Comparison of ENCODE assay signal across 9 cellular contexts in the genomic region with DNA sequence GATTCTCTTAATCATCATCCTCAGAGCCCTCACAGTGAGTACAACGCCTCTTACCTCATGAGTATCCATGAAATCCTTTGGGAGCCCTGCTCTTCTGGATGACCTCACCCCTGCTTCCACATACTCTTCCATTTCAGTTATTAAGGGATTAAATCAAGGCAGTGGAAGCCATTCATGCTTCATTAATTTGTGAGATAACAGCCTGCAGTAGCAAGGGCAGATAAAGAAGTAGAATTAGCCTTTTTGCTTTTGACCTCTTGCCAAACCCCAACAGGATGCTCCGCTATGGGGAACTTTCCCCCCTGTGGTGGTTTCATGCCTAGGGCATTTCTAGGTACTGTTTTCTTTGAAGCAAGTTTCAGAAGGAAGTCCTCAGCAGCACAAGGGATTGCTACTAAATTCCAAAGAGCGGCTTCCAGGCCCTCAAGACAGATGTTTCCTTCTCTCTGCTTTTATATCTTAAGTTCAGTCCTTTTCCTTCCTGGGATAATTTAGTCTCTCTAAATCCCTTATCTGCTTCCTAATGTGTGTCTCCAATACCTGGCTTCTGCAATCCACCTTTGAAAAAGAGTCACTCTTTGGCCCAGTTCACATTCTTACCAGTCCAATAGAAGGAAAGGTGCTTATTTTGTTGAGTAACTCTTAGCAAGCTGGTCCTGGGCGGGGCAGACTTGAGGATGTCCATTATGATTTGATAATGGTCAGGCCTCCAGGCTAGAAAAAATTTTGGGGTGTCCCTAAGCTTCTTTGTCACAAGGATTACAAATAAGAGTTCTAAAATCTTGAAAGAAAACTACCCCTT.
DNase-seq lines count a peak whose midpoint lies in the region; ATAC-seq and TF ChIP-seq lines count a peak whose summit lies in the region.
"Had no signal": no experiment of that assay in that cellular context is flagged by ENCODE, and none has a peak within 500 bp of the region (broad histone marks: within the 10 kb centered on the region; RNA-seq: fewer than 3 reads in every experiment).

No MANE protein-coding gene starts in this region.

- H3K4me1 Mint-ChIP-seq in progenitor cell of endocrine pancreas (ENCODE audit: low read depth), result peaks cover 30% of the 10 kb centered on the region

- peaks cover 8% of the 10 kb centered on the region for H3K36me3 Mint-ChIP-seq in progenitor cell of endocrine pancreas (ENCODE audit: insufficient read depth)

- POLR2A ChIA-PET in RWPE1 (lab: Yijun Ruan, JAX; ENCODE audit: low non-redundant PET), result no interaction called here

- no peak overlapping the region for H3K4me3 ChIP-seq in GM12865 (ENCODE audit: low read depth, low read length)
- H3K4me3 ChIP-seq in NT2/D1 (ENCODE audit: insufficient read length, low read depth), result no peak overlapping the region
- H3K4me3 ChIP-seq in epithelial cell of esophagus (ENCODE audit: low read length), result no peak overlapping the region
- H3K4me3 ChIP-seq: K562 had no signal

- no peaks in the 10 kb centered on the region for H3K27me3 Mint-ChIP-seq in progenitor cell of endocrine pancreas

- TF ChIP-seq CTCF in GM12865 (IDR thresholded peaks at IDR 0.05; ENCODE audit: insufficient read depth, low read depth, low read length, missing control alignments) (no peak), epithelial cell of esophagus (IDR thresholded peaks at IDR 0.05; ENCODE audit: insufficient read depth, low read depth, low read length, missing control alignments) (no peak), progenitor cell of endocrine pancreas (IDR thresholded peaks at IDR 0.05; ENCODE audit: unreplicated experiment) (no peak), RWPE1 (conservative IDR thresholded peaks at IDR 0.05; ENCODE audit: low read depth) (no peak), GM10266 (IDR thresholded peaks at IDR 0.05; ENCODE audit: control insufficient read depth, insufficient read depth, low read depth, missing control alignments) (no peak)

- no peak overlapping the region for H3K27ac ChIP-seq in RWPE1

- peaks cover 6% of the 10 kb centered on the region for H3K36me3 ChIP-seq in NT2/D1 (ENCODE audit: insufficient read depth, insufficient read length, low read length)

- H3K27me3 ChIP-seq in NT2/D1 (ENCODE audit: insufficient read depth, insufficient read length), result no peaks in the 10 kb centered on the region

- CTCF ChIA-PET in RWPE1 (lab: Yijun Ruan, JAX), result interaction anchor here (0.5 to 0.8 kb wide), 2 partner anchors 157 to 219 kb away, joined by 3 to 4 read pairs; no protein-coding TSS in a partner anchor

- peak overlapping the region; percentile 43 for H3K27ac Mint-ChIP-seq in progenitor cell of endocrine pancreas

- H3K9me3 Mint-ChIP-seq in progenitor cell of endocrine pancreas (ENCODE audit: low read depth), result peaks cover 5% of the 10 kb centered on the region

- H3K4me1 ChIP-seq in NT2/D1 (ENCODE audit: insufficient read depth, insufficient read length), result no peaks in the 10 kb centered on the region

- H3K9ac ChIP-seq in NT2/D1 (ENCODE audit: insufficient read length, low read depth), result no peak overlapping the region

- ATAC-seq in HG02938 (IDR thresholded peaks at IDR 0.05; ENCODE audit: unreplicated experiment), result peak; percentile 77
- ATAC-seq: K562 had no signal

- H3K4me3 Mint-ChIP-seq in progenitor cell of endocrine pancreas (ENCODE audit: low read depth), result no peak overlapping the region

- peak; percentile 41 for DNase-seq in GM12865 (ENCODE audit: low read depth)
- DNase-seq in NT2/D1 (ENCODE audit: low read depth, low spot score), result peak; percentile 70
- peak; percentile 66 for DNase-seq in epithelial cell of esophagus (ENCODE audit: low read depth)
- no peak for DNase-seq in progenitor cell of endocrine pancreas (ENCODE audit: low spot score, unreplicated experiment)
- DNase-seq in RWPE1 (ENCODE audit: low spot score), result no peak
- DNase-seq in cerebellum (ENCODE audit: low spot score), result no peak
- DNase-seq in GM10266 (ENCODE audit: extremely low spot score), result no peak

- peaks cover 15% of the 10 kb centered on the region for H3K9me3 ChIP-seq in NT2/D1 (ENCODE audit: insufficient read depth, low read length)

Comparison
In these comparisons a context has a peak if more than half of its experiments do, and no peak if none do; other contexts are left out.
1. DNase-seq: peak in GM12865 (single experiment), NT2/D1 (single experiment) and epithelial cell of esophagus (single experiment); none in progenitor cell of endocrine pancreas (single experiment), RWPE1 (single experiment), cerebellum (single experiment) and GM10266 (single experiment).